Comparison of ENCODE assay signal across 9 cellular contexts in genomic region chr20:29314294-29314693, GRCh38.
"Had no signal": no experiment of that assay in that cellular context is flagged by ENCODE, and none has a peak within 500 bp of the region (broad histone marks: within the 10 kb centered on the region; RNA-seq: fewer than 3 reads in every experiment).

No MANE protein-coding gene starts in this region.

- H3K36me3 ChIP-seq: HAP-1 had no signal

- H3K4me3 Mint-ChIP-seq: GM23338, H9, HFFc6 had no signal

- DNase-seq: GM23248, GOT3, H7, H9, HCEC 1CT, HFFc6 had no signal

- H3K4me3 ChIP-seq: GM23248, GM23338, HAP-1 had no signal

- H3K27ac Mint-ChIP-seq: GM23338, H9, HFFc6 had no signal

- H2AFZ ChIP-seq: GM23248, GM23338 had no signal

- H3K4me1 Mint-ChIP-seq: GM23338, H9 had no signal

- H3K4me2 ChIP-seq: GM23338 had no signal

- ATAC-seq: GM23338, HCT116 had no signal

- H3K4me1 ChIP-seq: HAP-1 had no signal

- H3K27ac ChIP-seq: GM23248 had no signal

- H3K9me3 ChIP-seq: HAP-1 had no signal
